29 cellular contexts compared by ENCODE assay signal in genomic region chr5:74145904-74146303, GRCh38.
"Had no signal": no experiment of that assay in that cellular context is flagged by ENCODE, and none has a peak within 500 bp of the region (broad histone marks: within the 10 kb centered on the region; RNA-seq: fewer than 3 reads in every experiment).

No MANE protein-coding gene starts in this region.

- H3K36me3 ChIP-seq: ascending aorta, breast epithelium, cardiac muscle cell, colonic mucosa, heart left ventricle had no signal

- H3K9me3 Mint-ChIP-seq: activated CD4-positive, alpha-beta memory T cell treated with anti-CD3 and anti-CD28 coated beads, Interleukin-2, amount 10 ng/mL, durations not matched to agents 7 days and 5 days; activated CD4-positive, alpha-beta T cell treated with anti-CD3 and anti-CD28 coated beads, Interleukin-2, amount 10 ng/mL, durations not matched to agents 7 days and 5 days; activated naive CD4-positive, alpha-beta T cell treated with anti-CD3 and anti-CD28 coated beads, Interleukin-2, amount 10 ng/mL, durations not matched to agents 7 days and 5 days; activated naive CD8-positive, alpha-beta T cell treated with anti-CD3 and anti-CD28 coated beads, Interleukin-2, amount 10 ng/mL, durations not matched to agents 7 days and 5 days; activated T-cell treated with anti-CD3 and anti-CD28 coated beads, Interleukin-2, amount 50 U/mL, for 24 hours; activated T-cell treated with anti-CD3 and anti-CD28 coated beads, Interleukin-2, amount 50 U/mL, for 72 hours; endodermal cell had no signal

- H3K4me1 ChIP-seq: breast epithelium, colonic mucosa had no signal

- H3K4me1 Mint-ChIP-seq: activated CD4-positive, alpha-beta T cell treated with anti-CD3 and anti-CD28 coated beads, Interleukin-2, amount 10 ng/mL, durations not matched to agents 7 days and 5 days; activated naive CD4-positive, alpha-beta T cell treated with anti-CD3 and anti-CD28 coated beads, Interleukin-2, amount 10 ng/mL, durations not matched to agents 7 days and 5 days; activated naive CD8-positive, alpha-beta T cell treated with anti-CD3 and anti-CD28 coated beads, Interleukin-2, amount 10 ng/mL, durations not matched to agents 7 days and 5 days; endodermal cell had no signal

- H3K9me3 ChIP-seq: ascending aorta, breast epithelium, colonic mucosa, heart left ventricle had no signal

- H3K36me3 Mint-ChIP-seq: activated naive CD4-positive, alpha-beta T cell treated with anti-CD3 and anti-CD28 coated beads, Interleukin-2, amount 10 ng/mL, durations not matched to agents 7 days and 5 days; activated naive CD4-positive, alpha-beta T cell treated with anti-CD3 and anti-CD28 coated beads, Interleukin-2, amount 50 U/mL, for 72 hours; activated naive CD8-positive, alpha-beta T cell treated with anti-CD3 and anti-CD28 coated beads, Interleukin-2, amount 10 ng/mL, durations not matched to agents 7 days and 5 days; brain had no signal

- H3K27me3 Mint-ChIP-seq: activated naive CD4-positive, alpha-beta T cell treated with anti-CD3 and anti-CD28 coated beads, Interleukin-2, amount 10 ng/mL, durations not matched to agents 7 days and 5 days; brain had no signal

- H3K27me3 ChIP-seq: ascending aorta, breast epithelium, cardiac muscle cell, colonic mucosa, heart left ventricle had no signal

- FAIRE-seq: frontal cortex had no signal

- H3K27ac ChIP-seq: ascending aorta, breast epithelium, cardiac muscle cell, colonic mucosa, heart left ventricle had no signal

- H3K27ac Mint-ChIP-seq: activated CD4-positive, alpha-beta memory T cell treated with anti-CD3 and anti-CD28 coated beads, Interleukin-2, amount 10 ng/mL, durations not matched to agents 7 days and 5 days; activated CD4-positive, alpha-beta T cell treated with anti-CD3 and anti-CD28 coated beads, Interleukin-2, amount 10 ng/mL, durations not matched to agents 7 days and 5 days; activated naive CD4-positive, alpha-beta T cell treated with anti-CD3 and anti-CD28 coated beads, Interleukin-2, amount 10 ng/mL, durations not matched to agents 7 days and 5 days; activated naive CD4-positive, alpha-beta T cell treated with anti-CD3 and anti-CD28 coated beads, Interleukin-2, amount 50 U/mL, for 72 hours; activated naive CD8-positive, alpha-beta T cell treated with anti-CD3 and anti-CD28 coated beads, Interleukin-2, amount 10 ng/mL, durations not matched to agents 7 days and 5 days; activated T-cell treated with anti-CD3 and anti-CD28 coated beads, Interleukin-2, amount 50 U/mL, for 24 hours; activated T-cell treated with anti-CD3 and anti-CD28 coated beads, Interleukin-2, amount 50 U/mL, for 72 hours; endodermal cell had no signal

- DNase-seq: activated CD4-positive, alpha-beta memory T cell treated with anti-CD3 and anti-CD28 coated beads, Interleukin-2, amount 10 ng/mL, durations not matched to agents 7 days and 5 days; activated CD4-positive, alpha-beta T cell treated with anti-CD3 and anti-CD28 coated beads for 1 hour; activated CD4-positive, alpha-beta T cell treated with anti-CD3 and anti-CD28 coated beads for 4 hours; activated CD4-positive, alpha-beta T cell treated with anti-CD3 and anti-CD28 coated beads, Interleukin-2, amount 10 ng/mL, durations not matched to agents 7 days and 5 days; activated CD4-positive, alpha-beta T cell treated with anti-CD3 and anti-CD28 coated beads, Interleukin-2, amount 50 U/mL, for 4 hours; activated CD8-positive, alpha-beta memory T cell treated with anti-CD3 and anti-CD28 coated beads, Interleukin-2, amount 50 U/mL, for 48 hours; activated gamma-delta T cell; activated naive CD4-positive, alpha-beta T cell; activated naive CD4-positive, alpha-beta T cell treated with anti-CD3 and anti-CD28 coated beads, Interleukin-2, amount 10 ng/mL, durations not matched to agents 7 days and 5 days; activated naive CD8-positive, alpha-beta T cell treated with anti-CD3 and anti-CD28 coated beads, Interleukin-2, amount 10 ng/mL, durations not matched to agents 7 days and 5 days; activated T-cell treated with anti-CD3 and anti-CD28 coated beads for 4 hours; activated T-cell treated with anti-CD3 and anti-CD28 coated beads, Interleukin-2, amount 50 U/mL, for 24 hours; activated T-cell treated with anti-CD3 and anti-CD28 coated beads, Interleukin-2, amount 50 U/mL, for 72 hours; central memory CD4-positive, alpha-beta T cell; cerebellar nuclear complex; colonic mucosa; effector memory CD4-positive, alpha-beta T cell; endodermal cell; foreskin fibroblast; glutamatergic neuron; heart left ventricle; T-helper 2 cell had no signal

- H3K4me3 ChIP-seq: ascending aorta, breast epithelium, cardiac muscle cell, colonic mucosa, heart left ventricle had no signal

- H3K4me3 Mint-ChIP-seq: activated CD4-positive, alpha-beta memory T cell treated with anti-CD3 and anti-CD28 coated beads, Interleukin-2, amount 10 ng/mL, durations not matched to agents 7 days and 5 days; activated CD4-positive, alpha-beta T cell treated with anti-CD3 and anti-CD28 coated beads, Interleukin-2, amount 10 ng/mL, durations not matched to agents 7 days and 5 days; activated naive CD4-positive, alpha-beta T cell treated with anti-CD3 and anti-CD28 coated beads, Interleukin-2, amount 10 ng/mL, durations not matched to agents 7 days and 5 days; activated naive CD8-positive, alpha-beta T cell treated with anti-CD3 and anti-CD28 coated beads, Interleukin-2, amount 10 ng/mL, durations not matched to agents 7 days and 5 days; activated T-cell treated with anti-CD3 and anti-CD28 coated beads, Interleukin-2, amount 50 U/mL, for 24 hours; activated T-cell treated with anti-CD3 and anti-CD28 coated beads, Interleukin-2, amount 50 U/mL, for 72 hours; brain; endodermal cell had no signal

- ATAC-seq: activated naive CD4-positive, alpha-beta T cell treated with anti-CD3 and anti-CD28 coated beads, Interleukin-2, amount 50 U/mL, for 72 hours; activated T-cell treated with anti-CD3 and anti-CD28 coated beads, Interleukin-2, amount 50 U/mL, for 72 hours; esophagus mucosa; heart left ventricle had no signal
